ENCODE assay signal across 1 cellular context in the genomic region with DNA sequence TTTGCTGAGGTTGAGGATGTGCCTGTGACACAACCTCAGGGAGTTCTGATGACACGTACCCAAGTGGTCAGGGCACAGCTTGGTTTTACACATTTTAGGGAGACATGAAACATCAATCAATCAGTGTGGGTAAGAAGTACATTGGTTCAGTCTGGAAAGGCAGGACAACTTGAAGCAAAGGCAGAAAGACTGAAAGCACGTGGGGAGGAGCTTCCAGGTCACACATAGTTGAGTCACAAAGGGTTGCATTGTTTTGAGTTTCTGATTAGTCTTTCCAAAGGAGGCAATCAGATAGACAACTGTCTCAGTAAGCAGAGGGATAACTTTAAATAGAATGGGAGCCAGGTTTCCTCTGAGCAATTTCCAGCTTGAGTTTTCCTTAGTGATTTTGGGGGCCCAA.
TF ChIP-seq lines count a peak whose summit lies in the region.

No MANE protein-coding gene starts in this region.

TF ChIP-seq in GM23338, 12 proteins besides CTCF, POLR2A, EP300 and RAD21 (continued from another document):
- TF ChIP-seq, protein P1, sequence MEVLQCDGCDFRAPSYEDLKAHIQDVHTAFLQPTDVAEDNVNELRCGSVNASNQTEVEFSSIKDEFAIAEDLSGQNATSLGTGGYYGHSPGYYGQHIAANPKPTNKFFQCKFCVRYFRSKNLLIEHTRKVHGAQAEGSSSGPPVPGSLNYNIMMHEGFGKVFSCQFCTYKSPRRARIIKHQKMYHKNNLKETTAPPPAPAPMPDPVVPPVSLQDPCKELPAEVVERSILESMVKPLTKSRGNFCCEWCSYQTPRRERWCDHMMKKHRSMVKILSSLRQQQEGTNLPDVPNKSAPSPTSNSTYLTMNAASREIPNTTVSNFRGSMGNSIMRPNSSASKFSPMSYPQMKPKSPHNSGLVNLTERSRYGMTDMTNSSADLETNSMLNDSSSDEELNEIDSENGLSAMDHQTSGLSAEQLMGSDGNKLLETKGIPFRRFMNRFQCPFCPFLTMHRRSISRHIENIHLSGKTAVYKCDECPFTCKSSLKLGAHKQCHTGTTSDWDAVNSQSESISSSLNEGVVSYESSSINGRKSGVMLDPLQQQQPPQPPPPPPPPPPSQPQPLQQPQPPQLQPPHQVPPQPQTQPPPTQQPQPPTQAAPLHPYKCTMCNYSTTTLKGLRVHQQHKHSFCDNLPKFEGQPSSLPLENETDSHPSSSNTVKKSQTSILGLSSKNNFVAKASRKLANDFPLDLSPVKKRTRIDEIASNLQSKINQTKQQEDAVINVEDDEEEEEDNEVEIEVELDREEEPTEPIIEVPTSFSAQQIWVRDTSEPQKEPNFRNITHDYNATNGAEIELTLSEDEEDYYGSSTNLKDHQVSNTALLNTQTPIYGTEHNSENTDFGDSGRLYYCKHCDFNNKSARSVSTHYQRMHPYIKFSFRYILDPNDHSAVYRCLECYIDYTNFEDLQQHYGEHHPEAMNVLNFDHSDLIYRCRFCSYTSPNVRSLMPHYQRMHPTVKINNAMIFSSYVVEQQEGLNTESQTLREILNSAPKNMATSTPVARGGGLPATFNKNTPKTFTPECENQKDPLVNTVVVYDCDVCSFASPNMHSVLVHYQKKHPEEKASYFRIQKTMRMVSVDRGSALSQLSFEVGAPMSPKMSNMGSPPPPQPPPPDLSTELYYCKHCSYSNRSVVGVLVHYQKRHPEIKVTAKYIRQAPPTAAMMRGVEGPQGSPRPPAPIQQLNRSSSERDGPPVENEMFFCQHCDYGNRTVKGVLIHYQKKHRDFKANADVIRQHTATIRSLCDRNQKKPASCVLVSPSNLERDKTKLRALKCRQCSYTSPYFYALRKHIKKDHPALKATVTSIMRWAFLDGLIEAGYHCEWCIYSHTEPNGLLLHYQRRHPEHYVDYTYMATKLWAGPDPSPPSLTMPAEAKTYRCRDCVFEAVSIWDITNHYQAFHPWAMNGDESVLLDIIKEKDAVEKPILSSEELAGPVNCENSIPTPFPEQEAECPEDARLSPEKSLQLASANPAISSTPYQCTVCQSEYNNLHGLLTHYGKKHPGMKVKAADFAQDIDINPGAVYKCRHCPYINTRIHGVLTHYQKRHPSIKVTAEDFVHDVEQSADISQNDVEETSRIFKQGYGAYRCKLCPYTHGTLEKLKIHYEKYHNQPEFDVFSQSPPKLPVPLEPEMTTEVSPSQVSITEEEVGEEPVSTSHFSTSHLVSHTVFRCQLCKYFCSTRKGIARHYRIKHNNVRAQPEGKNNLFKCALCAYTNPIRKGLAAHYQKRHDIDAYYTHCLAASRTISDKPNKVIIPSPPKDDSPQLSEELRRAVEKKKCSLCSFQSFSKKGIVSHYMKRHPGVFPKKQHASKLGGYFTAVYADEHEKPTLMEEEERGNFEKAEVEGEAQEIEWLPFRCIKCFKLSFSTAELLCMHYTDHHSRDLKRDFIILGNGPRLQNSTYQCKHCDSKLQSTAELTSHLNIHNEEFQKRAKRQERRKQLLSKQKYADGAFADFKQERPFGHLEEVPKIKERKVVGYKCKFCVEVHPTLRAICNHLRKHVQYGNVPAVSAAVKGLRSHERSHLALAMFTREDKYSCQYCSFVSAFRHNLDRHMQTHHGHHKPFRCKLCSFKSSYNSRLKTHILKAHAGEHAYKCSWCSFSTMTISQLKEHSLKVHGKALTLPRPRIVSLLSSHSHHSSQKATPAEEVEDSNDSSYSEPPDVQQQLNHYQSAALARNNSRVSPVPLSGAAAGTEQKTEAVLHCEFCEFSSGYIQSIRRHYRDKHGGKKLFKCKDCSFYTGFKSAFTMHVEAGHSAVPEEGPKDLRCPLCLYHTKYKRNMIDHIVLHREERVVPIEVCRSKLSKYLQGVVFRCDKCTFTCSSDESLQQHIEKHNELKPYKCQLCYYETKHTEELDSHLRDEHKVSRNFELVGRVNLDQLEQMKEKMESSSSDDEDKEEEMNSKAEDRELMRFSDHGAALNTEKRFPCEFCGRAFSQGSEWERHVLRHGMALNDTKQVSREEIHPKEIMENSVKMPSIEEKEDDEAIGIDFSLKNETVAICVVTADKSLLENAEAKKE (CRISPR knock-in tag; IDR thresholded peaks at IDR 0.05) = no peak
- TF ChIP-seq NANOG (IDR thresholded peaks at IDR 0.05; ENCODE audit: borderline replicate concordance) (no peak), POLR2AphosphoS5 (IDR thresholded peaks at IDR 0.05; ENCODE audit: low read depth) (no peak), EZH2 (IDR thresholded peaks at IDR 0.05; ENCODE audit: low read depth, unreplicated experiment) (no peak)
